In genomic region chr7:140050100-140050499, GRCh38 we compare ENCODE assay signal across 1 cellular context.
TF ChIP-seq lines count a peak whose summit lies in the region.

No MANE protein-coding gene starts in this region.

TF ChIP-seq in WTC11, 78 proteins besides CTCF, POLR2A, EP300 and RAD21 (continued from another document):
- TF ChIP-seq ATF2 (CRISPR knock-in tag; IDR thresholded peaks at IDR 0.05; ENCODE audit: borderline replicate concordance, low read depth) (no peak), GTF2I (CRISPR knock-in tag; conservative IDR thresholded peaks at IDR 0.05) (no peak), E2F1 (CRISPR knock-in tag; IDR thresholded peaks at IDR 0.05) (no peak), FOXK1 (CRISPR knock-in tag; IDR thresholded peaks at IDR 0.05) (no peak), EMX1 (CRISPR knock-in tag; IDR thresholded peaks at IDR 0.05) (no peak), MYBL2 (CRISPR knock-in tag; IDR thresholded peaks at IDR 0.05) (no peak), NFATC4 (CRISPR knock-in tag; IDR thresholded peaks at IDR 0.05) (no peak), E2F5 (CRISPR knock-in tag; IDR thresholded peaks at IDR 0.05) (no peak)
